8 cellular contexts compared by ENCODE assay signal in the genomic region with DNA sequence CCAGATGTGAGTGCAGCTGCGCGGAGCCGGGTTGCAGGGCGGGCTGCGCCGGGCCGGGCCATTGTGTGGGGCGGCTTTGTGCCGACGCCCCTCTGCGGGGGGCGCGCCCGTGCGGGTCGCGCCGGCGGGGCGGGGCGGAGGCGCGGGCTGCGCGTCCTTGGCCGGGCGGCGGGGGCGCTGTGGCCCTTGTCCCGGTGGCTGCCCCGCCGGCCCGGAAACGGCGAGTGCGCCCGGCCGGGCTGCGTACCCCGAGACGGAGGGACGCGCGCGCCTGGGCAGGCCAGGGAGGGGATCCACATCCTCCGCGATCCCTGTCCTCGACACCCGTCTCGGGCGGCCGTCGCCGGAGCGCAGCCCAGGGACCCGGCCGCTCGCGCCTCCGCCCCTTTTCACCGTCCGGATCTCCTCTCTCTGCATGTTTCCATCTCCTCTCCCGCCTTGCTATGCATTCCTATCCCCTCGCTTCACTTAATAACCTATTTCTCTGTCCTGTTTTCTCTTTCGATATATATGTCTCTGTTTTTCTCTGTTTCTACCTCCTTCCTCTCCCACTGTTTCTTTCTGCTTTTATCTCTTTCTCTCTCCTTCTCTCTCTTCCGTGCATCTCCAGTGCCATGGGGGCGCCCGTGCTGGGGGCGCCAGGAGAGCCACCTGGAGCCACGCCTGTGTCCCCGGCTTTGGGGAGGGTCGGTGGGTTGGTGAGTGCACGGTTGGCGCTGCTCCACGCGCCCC. TPM values are rescaled to one million over a fixed set of nuclear protein-coding genes. Genes with fewer than 3 reads are reported as not detected.
DNase-seq lines count a peak whose midpoint lies in the region; ATAC-seq and TF ChIP-seq lines count a peak whose summit lies in the region.

No MANE protein-coding gene starts in this region.

- TF ChIP-seq CTCF in CD14-positive monocyte (IDR thresholded peaks at IDR 0.05) (peak; percentile 19), heart right ventricle (IDR thresholded peaks at IDR 0.05) (peak in 7 of 9 donors; percentile 26 to 61 (median 39))

- intact Hi-C loops in CD14-positive monocyte (cut with micrococcal nuclease): loop anchor here (2.0 to 10.0 kb wide), 7 partner anchors 36 to 199 kb away; no protein-coding TSS in a partner anchor
- intact Hi-C loops in heart right ventricle (cut with DNase I): loop anchor here in 9 of 10 donors (2.0 to 10.0 kb wide), 15 partner anchors 33 to 201 kb away; no protein-coding TSS in a partner anchor
- intact Hi-C loops in posterior vena cava (cut with DNase I): loop anchor here (2.0 to 10.0 kb wide), 4 partner anchors 41 to 201 kb away; no protein-coding TSS in a partner anchor

- peaks cover 0 to 3% (median 0%) of the 10 kb centered on the region in 7 donors for H3K9me3 Mint-ChIP-seq in CD14-positive monocyte
- H3K9me3 Mint-ChIP-seq in activated naive CD8-positive, alpha-beta T cell treated with anti-CD3 and anti-CD28 coated beads, Interleukin-2, amount 50 U/mL, for 24 hours: no peaks in the 10 kb centered on the region

- no peaks in the 10 kb centered on the region for H3K27me3 ChIP-seq in heart right ventricle

- WGBS in heart right ventricle, 2 donors: 0 to 1% methylated on average over 31 to 75 of the region's 76 CpGs

- H3K4me1 Mint-ChIP-seq in CD14-positive monocyte: peaks cover 54% of the 10 kb centered on the region
- H3K4me1 Mint-ChIP-seq in activated naive CD8-positive, alpha-beta T cell treated with anti-CD3 and anti-CD28 coated beads, Interleukin-2, amount 50 U/mL, for 24 hours: peaks cover 44% of the 10 kb centered on the region

- H3K4me3 ChIP-seq in SK-N-MC (peak overlapping the region; percentile 80), heart right ventricle (peak overlapping the region; percentile 50 to 94 (median 78))

- H3K36me3 Mint-ChIP-seq in CD14-positive monocyte: peaks cover 14 to 25% of the 10 kb centered on the region in 2 donors
- peaks cover 10% of the 10 kb centered on the region for H3K36me3 Mint-ChIP-seq in activated naive CD8-positive, alpha-beta T cell treated with anti-CD3 and anti-CD28 coated beads, Interleukin-2, amount 50 U/mL, for 24 hours (ENCODE audit: low read depth)

- H3K4me3 Mint-ChIP-seq in CD14-positive monocyte: peak overlapping the region; percentile 99
- H3K4me3 Mint-ChIP-seq in activated naive CD8-positive, alpha-beta T cell treated with anti-CD3 and anti-CD28 coated beads, Interleukin-2, amount 50 U/mL, for 24 hours: peak overlapping the region; percentile 99

- H3K27ac Mint-ChIP-seq in CD14-positive monocyte: peak overlapping the region; percentile 77 to 92 (median 83)
- peak overlapping the region; percentile 89 for H3K27ac Mint-ChIP-seq in activated naive CD8-positive, alpha-beta T cell treated with anti-CD3 and anti-CD28 coated beads, Interleukin-2, amount 50 U/mL, for 24 hours

- peaks cover 8 to 25% (median 24%) of the 10 kb centered on the region in 3 donors for H3K27me3 Mint-ChIP-seq in CD14-positive monocyte (ENCODE audit: low read depth in 3 of 3)
- no peaks in the 10 kb centered on the region for H3K27me3 Mint-ChIP-seq in activated naive CD8-positive, alpha-beta T cell treated with anti-CD3 and anti-CD28 coated beads, Interleukin-2, amount 50 U/mL, for 24 hours

- DNase-seq in CD14-positive monocyte (ENCODE audit: low spot score): no peak
- DNase-seq in SK-N-MC (ENCODE audit: low read depth, low spot score): no peak
- DNase-seq in activated naive CD8-positive, alpha-beta T cell treated with anti-CD3 and anti-CD28 coated beads, Interleukin-2, amount 50 U/mL, for 24 hours: peak; percentile 74
- DNase-seq in heart right ventricle: peak; percentile 46 to 66
- peak; percentile 90 for DNase-seq in posterior vena cava (ENCODE audit: low spot score)
- no peak for DNase-seq in NCI-H187 treated with DMSO at 0.1 percent for 48 hours (lab: John Stamatoyannopoulos, UW)

- peak; percentile 57 for ATAC-seq in GM19324 (IDR thresholded peaks at IDR 0.05; ENCODE audit: low FRiP score, unreplicated experiment)
- peak; percentile 18 for ATAC-seq in HG03378 (IDR thresholded peaks at IDR 0.05; ENCODE audit: unreplicated experiment)
- ATAC-seq in activated naive CD8-positive, alpha-beta T cell treated with anti-CD3 and anti-CD28 coated beads, Interleukin-2, amount 50 U/mL, for 24 hours: peak; percentile 23
- ATAC-seq in heart right ventricle: peak; percentile 10 to 72 (median 49)

- peak overlapping the region; percentile 20 for H3K9ac ChIP-seq in SK-N-MC (ENCODE audit: insufficient read length)

- H3K36me3 ChIP-seq in SK-N-MC (ENCODE audit: insufficient read depth, low read length) (no peaks in the 10 kb centered on the region), heart right ventricle (peaks cover 0 to 3% (median 0%) of the 10 kb centered on the region in 9 donors)

- H3K9me3 ChIP-seq in SK-N-MC (ENCODE audit: low read depth, low read length) (no peaks in the 10 kb centered on the region), heart right ventricle (no peaks in the 10 kb centered on the region)

- H3K27ac ChIP-seq in SK-N-MC (no peak overlapping the region), heart right ventricle (peak overlapping the region; percentile 22 to 98 (median 92))

- H3K4me1 ChIP-seq in heart right ventricle: peaks cover 6 to 47% (median 31%) of the 10 kb centered on the region in 9 donors

RNA-seq across cellular contexts. Expression of a gene that starts 0.8 kb away (rescaled TPM):
- polyA plus RNA-seq in CD14-positive monocyte (10 to 100 TPM; 12.2 to 15.8 TPM), heart right ventricle (10 to 100 TPM in 1 of 2 donors, 1 to 10 TPM in 1; 5.5 to 10.6 TPM)
- total RNA-seq in heart right ventricle (10 to 100 TPM in 9 of 10 donors, 1 to 10 TPM in 1; 7.6 to 77.3 (median 16.3) TPM), posterior vena cava (10 to 100 TPM; 33.2 to 43.1 TPM)

Comparison
In these comparisons a context has a peak if more than half of its experiments do, and no peak if none do; other contexts are left out.
1. DNase-seq: peak in activated naive CD8-positive, alpha-beta T cell treated with anti-CD3 and anti-CD28 coated beads, Interleukin-2, amount 50 U/mL, for 24 hours (single experiment), heart right ventricle (2 of 2) and posterior vena cava (single experiment); none in CD14-positive monocyte (single experiment), SK-N-MC (single experiment) and NCI-H187 treated with DMSO at 0.1 percent for 48 hours (single experiment).
2. Peak in every context shown above with its lines, with median percentiles within 50 percentile points of each other: ATAC-seq.